In the genomic region with DNA sequence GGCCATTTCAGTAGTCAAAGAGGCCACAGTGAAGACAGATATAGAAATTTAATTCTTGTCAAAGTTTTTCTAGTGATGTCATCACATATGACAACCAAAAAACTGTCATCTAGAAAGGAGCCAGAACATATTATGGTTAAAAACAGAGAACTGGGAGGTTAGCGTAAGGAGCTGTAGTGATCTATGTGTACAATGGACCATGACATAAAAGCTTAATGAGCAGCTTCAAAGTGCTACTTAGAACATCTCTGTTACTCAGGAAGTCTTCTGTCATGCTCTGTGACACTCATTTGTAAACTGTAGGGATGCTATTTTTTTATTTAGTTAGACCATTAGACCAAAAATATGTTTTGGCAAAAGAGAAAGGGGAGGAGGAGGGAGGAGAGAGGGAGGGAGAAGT, we compare ENCODE assay signal across 1 cellular context.
TF ChIP-seq lines count a peak whose summit lies in the region.

No MANE protein-coding gene starts in this region.

TF ChIP-seq in GM12891, 5 proteins besides CTCF, POLR2A, EP300 and RAD21:
- no peak for TF ChIP-seq PAX5 (IDR thresholded peaks at IDR 0.05; ENCODE audit: insufficient read depth, low read length, severe bottlenecking)
- TF ChIP-seq SPI1 (IDR thresholded peaks at IDR 0.05; ENCODE audit: low read depth, low read length), result 0 out of 2 replicates have a peak, but pooled peaks have one; percentile 15
- TF ChIP-seq POLR2AphosphoS5 (IDR thresholded peaks at IDR 0.05; ENCODE audit: low read depth, low read length), result no peak
